Comparison of ENCODE assay signal across 1 cellular context in genomic region chr21:44846485-44847260, GRCh38.
A peak's percentile ranks its signal among the peaks of the same experiment; 100 is the strongest.
TF ChIP-seq lines count a peak whose summit lies in the region.

No MANE protein-coding gene starts in this region.

TF ChIP-seq in HepG2, 621 proteins besides CTCF, POLR2A, EP300 and RAD21 (continued from another document and continues in another):
- peak; percentile 51; the same call in 1 of the 2 replicates for TF ChIP-seq ZNF609 (CRISPR knock-in tag; IDR thresholded peaks at IDR 0.05; ENCODE audit: borderline replicate concordance)
- no peak for TF ChIP-seq SUZ12 (IDR thresholded peaks at IDR 0.05; ENCODE audit: low read depth, low read length)
- TF ChIP-seq, protein P1, sequence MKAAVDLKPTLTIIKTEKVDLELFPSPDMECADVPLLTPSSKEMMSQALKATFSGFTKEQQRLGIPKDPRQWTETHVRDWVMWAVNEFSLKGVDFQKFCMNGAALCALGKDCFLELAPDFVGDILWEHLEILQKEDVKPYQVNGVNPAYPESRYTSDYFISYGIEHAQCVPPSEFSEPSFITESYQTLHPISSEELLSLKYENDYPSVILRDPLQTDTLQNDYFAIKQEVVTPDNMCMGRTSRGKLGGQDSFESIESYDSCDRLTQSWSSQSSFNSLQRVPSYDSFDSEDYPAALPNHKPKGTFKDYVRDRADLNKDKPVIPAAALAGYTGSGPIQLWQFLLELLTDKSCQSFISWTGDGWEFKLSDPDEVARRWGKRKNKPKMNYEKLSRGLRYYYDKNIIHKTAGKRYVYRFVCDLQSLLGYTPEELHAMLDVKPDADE (CRISPR knock-in tag; IDR thresholded peaks at IDR 0.05) = no peak
- no peak; the same call in 1 of the 2 replicates for TF ChIP-seq SP5 (CRISPR knock-in tag; IDR thresholded peaks at IDR 0.05; ENCODE audit: borderline replicate concordance, low read depth)
- no peak for TF ChIP-seq ZGPAT (CRISPR knock-in tag; IDR thresholded peaks at IDR 0.05)
- peak; percentile 30; the same call in 1 of the 2 replicates for TF ChIP-seq ELF3 (CRISPR knock-in tag; IDR thresholded peaks at IDR 0.05)
- no peak for TF ChIP-seq RBM22 (optimal IDR thresholded peaks at IDR 0.05; ENCODE audit: low read length)
- no peak for TF ChIP-seq NFE2L2 (IDR thresholded peaks at IDR 0.05; ENCODE audit: low read length)
- TF ChIP-seq ZNF629 (CRISPR knock-in tag; conservative IDR thresholded peaks at IDR 0.05) = no peak
- no peak for TF ChIP-seq MYPOP (CRISPR knock-in tag; IDR thresholded peaks at IDR 0.05)
- TF ChIP-seq JARID2 (CRISPR knock-in tag; IDR thresholded peaks at IDR 0.05; ENCODE audit: insufficient replicate concordance) = no peak
- TF ChIP-seq ZNF180 (CRISPR knock-in tag; IDR thresholded peaks at IDR 0.05; ENCODE audit: borderline replicate concordance, low read depth) = no peak
- TF ChIP-seq ATF1 (CRISPR knock-in tag; IDR thresholded peaks at IDR 0.05) = no peak
- no peak for TF ChIP-seq FOXO4 (CRISPR knock-in tag; conservative IDR thresholded peaks at IDR 0.05)
- TF ChIP-seq, protein P2, sequence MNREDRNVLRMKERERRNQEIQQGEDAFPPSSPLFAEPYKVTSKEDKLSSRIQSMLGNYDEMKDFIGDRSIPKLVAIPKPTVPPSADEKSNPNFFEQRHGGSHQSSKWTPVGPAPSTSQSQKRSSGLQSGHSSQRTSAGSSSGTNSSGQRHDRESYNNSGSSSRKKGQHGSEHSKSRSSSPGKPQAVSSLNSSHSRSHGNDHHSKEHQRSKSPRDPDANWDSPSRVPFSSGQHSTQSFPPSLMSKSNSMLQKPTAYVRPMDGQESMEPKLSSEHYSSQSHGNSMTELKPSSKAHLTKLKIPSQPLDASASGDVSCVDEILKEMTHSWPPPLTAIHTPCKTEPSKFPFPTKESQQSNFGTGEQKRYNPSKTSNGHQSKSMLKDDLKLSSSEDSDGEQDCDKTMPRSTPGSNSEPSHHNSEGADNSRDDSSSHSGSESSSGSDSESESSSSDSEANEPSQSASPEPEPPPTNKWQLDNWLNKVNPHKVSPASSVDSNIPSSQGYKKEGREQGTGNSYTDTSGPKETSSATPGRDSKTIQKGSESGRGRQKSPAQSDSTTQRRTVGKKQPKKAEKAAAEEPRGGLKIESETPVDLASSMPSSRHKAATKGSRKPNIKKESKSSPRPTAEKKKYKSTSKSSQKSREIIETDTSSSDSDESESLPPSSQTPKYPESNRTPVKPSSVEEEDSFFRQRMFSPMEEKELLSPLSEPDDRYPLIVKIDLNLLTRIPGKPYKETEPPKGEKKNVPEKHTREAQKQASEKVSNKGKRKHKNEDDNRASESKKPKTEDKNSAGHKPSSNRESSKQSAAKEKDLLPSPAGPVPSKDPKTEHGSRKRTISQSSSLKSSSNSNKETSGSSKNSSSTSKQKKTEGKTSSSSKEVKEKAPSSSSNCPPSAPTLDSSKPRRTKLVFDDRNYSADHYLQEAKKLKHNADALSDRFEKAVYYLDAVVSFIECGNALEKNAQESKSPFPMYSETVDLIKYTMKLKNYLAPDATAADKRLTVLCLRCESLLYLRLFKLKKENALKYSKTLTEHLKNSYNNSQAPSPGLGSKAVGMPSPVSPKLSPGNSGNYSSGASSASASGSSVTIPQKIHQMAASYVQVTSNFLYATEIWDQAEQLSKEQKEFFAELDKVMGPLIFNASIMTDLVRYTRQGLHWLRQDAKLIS (CRISPR knock-in tag; IDR thresholded peaks at IDR 0.05) = no peak
- 0 out of 2 replicates have a peak, but pooled peaks have one; percentile 55 for TF ChIP-seq CCDC6 (CRISPR knock-in tag; IDR thresholded peaks at IDR 0.05)
- TF ChIP-seq KMT2B (CRISPR knock-in tag; IDR thresholded peaks at IDR 0.05) = no peak
- TF ChIP-seq, protein P3, sequence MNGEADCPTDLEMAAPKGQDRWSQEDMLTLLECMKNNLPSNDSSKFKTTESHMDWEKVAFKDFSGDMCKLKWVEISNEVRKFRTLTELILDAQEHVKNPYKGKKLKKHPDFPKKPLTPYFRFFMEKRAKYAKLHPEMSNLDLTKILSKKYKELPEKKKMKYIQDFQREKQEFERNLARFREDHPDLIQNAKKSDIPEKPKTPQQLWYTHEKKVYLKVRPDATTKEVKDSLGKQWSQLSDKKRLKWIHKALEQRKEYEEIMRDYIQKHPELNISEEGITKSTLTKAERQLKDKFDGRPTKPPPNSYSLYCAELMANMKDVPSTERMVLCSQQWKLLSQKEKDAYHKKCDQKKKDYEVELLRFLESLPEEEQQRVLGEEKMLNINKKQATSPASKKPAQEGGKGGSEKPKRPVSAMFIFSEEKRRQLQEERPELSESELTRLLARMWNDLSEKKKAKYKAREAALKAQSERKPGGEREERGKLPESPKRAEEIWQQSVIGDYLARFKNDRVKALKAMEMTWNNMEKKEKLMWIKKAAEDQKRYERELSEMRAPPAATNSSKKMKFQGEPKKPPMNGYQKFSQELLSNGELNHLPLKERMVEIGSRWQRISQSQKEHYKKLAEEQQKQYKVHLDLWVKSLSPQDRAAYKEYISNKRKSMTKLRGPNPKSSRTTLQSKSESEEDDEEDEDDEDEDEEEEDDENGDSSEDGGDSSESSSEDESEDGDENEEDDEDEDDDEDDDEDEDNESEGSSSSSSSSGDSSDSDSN (CRISPR knock-in tag; IDR thresholded peaks at IDR 0.05) = peak; percentile 10; the same call in 1 of the 2 replicates
- no peak for TF ChIP-seq CBX5 (CRISPR knock-in tag; IDR thresholded peaks at IDR 0.05; ENCODE audit: borderline replicate concordance)
- TF ChIP-seq ZNF430 (CRISPR knock-in tag; IDR thresholded peaks at IDR 0.05) = peak; percentile 29; the same call in 1 of the 2 replicates
- no peak for TF ChIP-seq KLF15 (CRISPR knock-in tag; IDR thresholded peaks at IDR 0.05; ENCODE audit: borderline replicate concordance)
- no peak for TF ChIP-seq ZNF724P (CRISPR knock-in tag; IDR thresholded peaks at IDR 0.05; ENCODE audit: borderline replicate concordance)
- TF ChIP-seq MXI1 (IDR thresholded peaks at IDR 0.05; ENCODE audit: borderline replicate concordance, low read depth, low read length) = peak; percentile 78; the same call in 1 of the 3 replicates
- no peak for TF ChIP-seq HMGXB3 (CRISPR knock-in tag; IDR thresholded peaks at IDR 0.05; ENCODE audit: borderline replicate concordance)
- TF ChIP-seq PRDM10 (CRISPR knock-in tag; IDR thresholded peaks at IDR 0.05; ENCODE audit: low read depth) = no peak
- no peak for TF ChIP-seq ZNF337 (CRISPR knock-in tag; IDR thresholded peaks at IDR 0.05; ENCODE audit: borderline replicate concordance, low read depth)
- TF ChIP-seq SRSF1 (optimal IDR thresholded peaks at IDR 0.05; ENCODE audit: low read depth, low read length) = peak; percentile 63
- no peak for TF ChIP-seq ZNF558 (CRISPR knock-in tag; IDR thresholded peaks at IDR 0.05; ENCODE audit: borderline replicate concordance)
